In genomic region chr3:71369733-71370391, GRCh38 we compare ENCODE assay signal across 20 cellular contexts.
DNase-seq lines count a peak whose midpoint lies in the region; ATAC-seq, FAIRE-seq and TF ChIP-seq lines count a peak whose summit lies in the region.
"Had no signal": no experiment of that assay in that cellular context is flagged by ENCODE, and none has a peak within 500 bp of the region (broad histone marks: within the 10 kb centered on the region; RNA-seq: fewer than 3 reads in every experiment).

No MANE protein-coding gene starts in this region.

- no peaks in the 10 kb centered on the region for H3K9me3 ChIP-seq in esophagus squamous epithelium
- H3K9me3 ChIP-seq: BE2C had no signal

- H3K27ac ChIP-seq in ACC112 (ENCODE audit: low read depth, low read length) (0 out of 2 replicates have a peak overlapping the region, but pooled peaks have one; percentile 3), esophagus squamous epithelium (peak overlapping the region in 2 of 4 donors; percentile 50 to 61)

- no peak for ATAC-seq in GM19455 (IDR thresholded peaks at IDR 0.05; ENCODE audit: unreplicated experiment)
- ATAC-seq in stimulated activated naive B cell treated with anti-CD40 and anti-IgM and Interleukin-4, amounts not matched to agents 10 μg/mL and 1 μg/mL and 100 μg/mL, for 72 hours (replicated peaks), result no peak
- ATAC-seq: activated T-cell treated with anti-CD3 and anti-CD28 coated beads, Interleukin-2, amount 50 U/mL, for 4 hours; natural killer cell had no signal

- no peak overlapping the region for H3K4me3 Mint-ChIP-seq in nephron
- no peak overlapping the region for H3K4me3 Mint-ChIP-seq in stimulated activated naive B cell treated with anti-CD40 and anti-IgM and Interleukin-4, amounts not matched to agents 10 μg/mL and 1 μg/mL and 100 μg/mL, for 72 hours
- H3K4me3 Mint-ChIP-seq: activated T-cell treated with anti-CD3 and anti-CD28 coated beads, Interleukin-2, amount 50 U/mL, for 4 hours; central memory CD8-positive, alpha-beta T cell; immature natural killer cell; natural killer cell had no signal

- H3K36me3 ChIP-seq in ACC112 (ENCODE audit: insufficient read depth, low read length) (no peaks in the 10 kb centered on the region), esophagus squamous epithelium (no peaks in the 10 kb centered on the region)
- H3K36me3 ChIP-seq: BE2C had no signal

- no peak for FAIRE-seq in D721Med (lab: Jason Lieb, UNC)
- FAIRE-seq: GM18507 had no signal

- peaks cover 7% of the 10 kb centered on the region for H3K4me1 ChIP-seq in ACC112 (ENCODE audit: control insufficient read depth, insufficient read depth, low read length, unreplicated experiment)
- H3K4me1 ChIP-seq in esophagus squamous epithelium, result peaks cover 0 to 28% (median 13%) of the 10 kb centered on the region in 3 donors
- H3K4me1 ChIP-seq: BE2C had no signal

- no peaks in the 10 kb centered on the region for H3K79me2 ChIP-seq in ACC112 (ENCODE audit: control insufficient read depth, insufficient read depth, low read length, unreplicated experiment)

- H3K27me3 Mint-ChIP-seq in nephron (ENCODE audit: low read depth), result peaks cover 9% of the 10 kb centered on the region
- H3K27me3 Mint-ChIP-seq in stimulated activated naive B cell treated with anti-CD40 and anti-IgM and Interleukin-4, amounts not matched to agents 10 μg/mL and 1 μg/mL and 100 μg/mL, for 72 hours, result no peaks in the 10 kb centered on the region
- H3K27me3 Mint-ChIP-seq: central memory CD8-positive, alpha-beta T cell had no signal

- POLR2A ChIA-PET in HEK293T (lab: Yijun Ruan, JAX), result no interaction called here

- no peak for TF ChIP-seq POLR2A in esophagus squamous epithelium (IDR thresholded peaks at IDR 0.05)

- H3K4me3 ChIP-seq in ACC112 (ENCODE audit: low read depth, low read length) (no peak overlapping the region), fibroblast of mammary gland (ENCODE audit: control insufficient read depth, low read depth, low read length) (no peak overlapping the region), esophagus squamous epithelium (no peak overlapping the region)

- intact Hi-C loops in esophagus squamous epithelium (cut with DNase I), result no loop called here

- no peak for DNase-seq in HEK293T (ENCODE audit: extremely low spot score)
- peak; percentile 74 for DNase-seq in fibroblast of mammary gland (ENCODE audit: low read depth)
- no peak for DNase-seq in esophagus squamous epithelium (lab: John Stamatoyannopoulos, UW)
- no peak for DNase-seq in D721Med (ENCODE audit: insufficient read length, low spot score)
- no peak for DNase-seq in stimulated activated naive B cell treated with anti-CD40 and anti-IgM and Interleukin-4, amounts not matched to agents 10 μg/mL and 1 μg/mL and 100 μg/mL, for 72 hours
- DNase-seq: activated CD4-positive, alpha-beta T cell treated with anti-CD3 and anti-CD28 coated beads for 1 hour; activated T-cell treated with anti-CD3 and anti-CD28 coated beads, Interleukin-2, amount 50 U/mL, for 4 hours; BE2C; EL; HCEC 1CT; immature natural killer cell; natural killer cell; NCI-H345; stimulated activated CD4-positive, alpha-beta T cell treated with anti-CD3 and anti-CD28 coated beads, Interleukin-15, amount 100 ng/mL, for 24 hours; T-helper 1 cell had no signal

- H3K27ac Mint-ChIP-seq in nephron, result peak overlapping the region; percentile 3 to 75 (median 25)
- no peak overlapping the region for H3K27ac Mint-ChIP-seq in stimulated activated naive B cell treated with anti-CD40 and anti-IgM and Interleukin-4, amounts not matched to agents 10 μg/mL and 1 μg/mL and 100 μg/mL, for 72 hours
- H3K27ac Mint-ChIP-seq: natural killer cell had no signal

- TF ChIP-seq CTCF in fibroblast of mammary gland (conservative IDR thresholded peaks at IDR 0.05; ENCODE audit: control insufficient read depth, insufficient read depth, low read depth, low read length) (no peak), nephron (IDR thresholded peaks at IDR 0.05; ENCODE audit: unreplicated experiment in 3 of 3) (no peak), esophagus squamous epithelium (IDR thresholded peaks at IDR 0.05) (no peak), D721Med (IDR thresholded peaks at IDR 0.05; ENCODE audit: insufficient read depth, missing control alignments) (no peak)

- H3K4me1 Mint-ChIP-seq in nephron, result peaks cover 28% of the 10 kb centered on the region
- H3K4me1 Mint-ChIP-seq in stimulated activated naive B cell treated with anti-CD40 and anti-IgM and Interleukin-4, amounts not matched to agents 10 μg/mL and 1 μg/mL and 100 μg/mL, for 72 hours, result peaks cover 32 to 70% of the 10 kb centered on the region in 2 donors

- H2AFZ ChIP-seq in ACC112 (ENCODE audit: low read length, unreplicated experiment), result no peak overlapping the region

- CTCF ChIA-PET in HEK293T (lab: Yijun Ruan, JAX), result no interaction called here

- H3K9me3 Mint-ChIP-seq in nephron, result no peaks in the 10 kb centered on the region
- H3K9me3 Mint-ChIP-seq in stimulated activated naive B cell treated with anti-CD40 and anti-IgM and Interleukin-4, amounts not matched to agents 10 μg/mL and 1 μg/mL and 100 μg/mL, for 72 hours, result no peaks in the 10 kb centered on the region
- H3K9me3 Mint-ChIP-seq: activated T-cell treated with anti-CD3 and anti-CD28 coated beads, Interleukin-2, amount 50 U/mL, for 4 hours; central memory CD8-positive, alpha-beta T cell; immature natural killer cell; natural killer cell had no signal

- WGBS in esophagus squamous epithelium, 2 donors, result 46 to 56% methylated on average over 5 of the region's 5 CpGs

- no peaks in the 10 kb centered on the region for H3K27me3 ChIP-seq in ACC112 (ENCODE audit: insufficient read depth, low read length)
- no peaks in the 10 kb centered on the region for H3K27me3 ChIP-seq in esophagus squamous epithelium
- H3K27me3 ChIP-seq: BE2C had no signal

- H3K36me3 Mint-ChIP-seq in nephron (ENCODE audit: low read depth), result peaks cover 6% of the 10 kb centered on the region
- peaks cover 8 to 13% of the 10 kb centered on the region in 2 donors for H3K36me3 Mint-ChIP-seq in stimulated activated naive B cell treated with anti-CD40 and anti-IgM and Interleukin-4, amounts not matched to agents 10 μg/mL and 1 μg/mL and 100 μg/mL, for 72 hours
- H3K36me3 Mint-ChIP-seq: natural killer cell had no signal

TF ChIP-seq in HEK293T, 16 proteins besides CTCF, POLR2A, EP300 and RAD21:
- TF ChIP-seq L3MBTL2 (conservative IDR thresholded peaks at IDR 0.05) (0 out of 2 replicates have a peak, but pooled peaks have one; percentile 36), FOXA1 (IDR thresholded peaks at IDR 0.05) (no peak)
- TF ChIP-seq, protein P1, sequence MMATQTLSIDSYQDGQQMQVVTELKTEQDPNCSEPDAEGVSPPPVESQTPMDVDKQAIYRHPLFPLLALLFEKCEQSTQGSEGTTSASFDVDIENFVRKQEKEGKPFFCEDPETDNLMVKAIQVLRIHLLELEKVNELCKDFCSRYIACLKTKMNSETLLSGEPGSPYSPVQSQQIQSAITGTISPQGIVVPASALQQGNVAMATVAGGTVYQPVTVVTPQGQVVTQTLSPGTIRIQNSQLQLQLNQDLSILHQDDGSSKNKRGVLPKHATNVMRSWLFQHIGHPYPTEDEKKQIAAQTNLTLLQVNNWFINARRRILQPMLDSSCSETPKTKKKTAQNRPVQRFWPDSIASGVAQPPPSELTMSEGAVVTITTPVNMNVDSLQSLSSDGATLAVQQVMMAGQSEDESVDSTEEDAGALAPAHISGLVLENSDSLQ (IDR thresholded peaks at IDR 0.05), result peak; percentile 28; the same call in 1 of the 2 replicates
